ENCODE assay signal across 14 cellular contexts in genomic region chr12:75087656-75088055, GRCh38.
DNase-seq lines count a peak whose midpoint lies in the region; ATAC-seq and TF ChIP-seq lines count a peak whose summit lies in the region.
"Had no signal": no experiment of that assay in that cellular context is flagged by ENCODE, and none has a peak within 500 bp of the region (broad histone marks: within the 10 kb centered on the region; RNA-seq: fewer than 3 reads in every experiment).

No MANE protein-coding gene starts in this region.

- no peaks in the 10 kb centered on the region for H4K20me1 ChIP-seq in SK-N-SH (ENCODE audit: insufficient read depth)
- H4K20me1 ChIP-seq: BLaER1 treated with 17β-estradiol and CSF1 and Interleukin-3, amounts not matched to agents 10 nM and 100 nM had no signal

- no peak overlapping the region for H3K4me2 ChIP-seq in SK-N-SH
- H3K4me2 ChIP-seq: BLaER1 treated with 17β-estradiol and CSF1 and Interleukin-3, amounts not matched to agents 10 nM and 100 nM had no signal

- H2AFZ ChIP-seq in SK-N-SH (ENCODE audit: low read depth): no peak overlapping the region

- no peaks in the 10 kb centered on the region; the same call in 1 of the 2 replicates for H3K9me2 ChIP-seq in SK-N-SH

- no peaks in the 10 kb centered on the region for H3K79me2 ChIP-seq in SK-N-SH (ENCODE audit: insufficient read depth)

- TF ChIP-seq RAD21 in SK-N-SH (IDR thresholded peaks at IDR 0.05; ENCODE audit: low read length): peak; percentile 21

- H3K27me3 ChIP-seq in SK-N-SH (ENCODE audit: insufficient read depth): no peaks in the 10 kb centered on the region
- H3K27me3 ChIP-seq: BLaER1 treated with 17β-estradiol and CSF1 and Interleukin-3, amounts not matched to agents 10 nM and 100 nM had no signal

- H3K36me3 ChIP-seq in SK-N-SH (replicated peaks in 1 of 2; ENCODE audit: control insufficient read depth in 1 of 2, insufficient read depth in 2 of 2, low read length in 1 of 2): no peaks in the 10 kb centered on the region
- H3K36me3 ChIP-seq: BLaER1 treated with 17β-estradiol and CSF1 and Interleukin-3, amounts not matched to agents 10 nM and 100 nM; lower lobe of right lung; prostate gland had no signal

- no peaks in the 10 kb centered on the region; a peak in 1 of 4 replicates for H3K4me1 ChIP-seq in SK-N-SH (ENCODE audit: control insufficient read depth in 1 of 2, insufficient read depth in 2 of 2, low read depth in 1 of 2, low read length in 1 of 2)
- H3K4me1 ChIP-seq: BLaER1 treated with 17β-estradiol and CSF1 and Interleukin-3, amounts not matched to agents 10 nM and 100 nM; lower lobe of right lung; prostate gland had no signal

- POLR2A ChIA-PET in SK-N-SH (lab: Yijun Ruan, JAX): no interaction called here

- H3K9me3 ChIP-seq in SK-N-SH: no peaks in the 10 kb centered on the region
- H3K9me3 ChIP-seq: lower lobe of right lung, prostate gland had no signal

- no peak for TF ChIP-seq EP300 in SK-N-SH (IDR thresholded peaks at IDR 0.05; ENCODE audit: borderline replicate concordance in 1 of 2, low read depth in 1 of 2, low read length in 1 of 2)

- TF ChIP-seq CTCF in SK-N-SH (IDR thresholded peaks at IDR 0.05): peak; percentile 27; the same call in 1 of the 2 replicates

- no peak overlapping the region for H3K9ac ChIP-seq in SK-N-SH
- H3K9ac ChIP-seq: BLaER1 treated with 17β-estradiol and CSF1 and Interleukin-3, amounts not matched to agents 10 nM and 100 nM had no signal

- peak overlapping the region in 1 of 2 experiments; percentile 11; a peak in 1 of 4 replicates for H3K27ac ChIP-seq in SK-N-SH (ENCODE audit: low read depth in 2 of 2, low read length in 1 of 2)
- H3K27ac ChIP-seq: BLaER1 treated with 17β-estradiol and CSF1 and Interleukin-3, amounts not matched to agents 10 nM and 100 nM; lower lobe of right lung; prostate gland had no signal

- WGBS in SK-N-SH (ENCODE audit: low lambda C conversion rate): 0% methylated on average over 1 of the region's 1 CpG

- peak; percentile 33 for DNase-seq in D341Med (ENCODE audit: low spot score)
- DNase-seq in HT-29 (ENCODE audit: low spot score): peak; percentile 40
- no peak for DNase-seq in SK-N-SH
- DNase-seq in left colon: no peak
- no peak for DNase-seq in stimulated activated naive CD4-positive, alpha-beta T cell (lab: John Stamatoyannopoulos, UW)
- no peak for DNase-seq in inferior parietal cortex (ENCODE audit: extremely low spot score)
- no peak for DNase-seq in NOMO-1 (lab: John Stamatoyannopoulos, UW; ENCODE audit: unreplicated experiment in 2 of 2)
- DNase-seq: lower lobe of right lung, NCI-H510A treated with DMSO at 0.1 percent for 48 hours, T-helper 17 cell had no signal

- H3F3A ChIP-seq in SK-N-SH (replicated peaks; ENCODE audit: insufficient read depth): peaks cover 5% of the 10 kb centered on the region

- H3K4me3 ChIP-seq in SK-N-SH (ENCODE audit: low read depth in 2 of 2, low read length in 1 of 2): no peak overlapping the region
- H3K4me3 ChIP-seq: BLaER1 treated with 17β-estradiol and CSF1 and Interleukin-3, amounts not matched to agents 10 nM and 100 nM; K562; lower lobe of right lung; prostate gland had no signal

- peak; percentile 28 for ATAC-seq in left colon
- no peak for ATAC-seq in GM21360 (IDR thresholded peaks at IDR 0.05; ENCODE audit: unreplicated experiment)
- ATAC-seq: K562, T-helper 17 cell had no signal

- CTCF ChIA-PET in SK-N-SH (lab: Yijun Ruan, JAX): interaction anchor here (1.0 to 1.2 kb wide), 2 partner anchors 9 to 399 kb away, joined by 3 read pairs; no protein-coding TSS in a partner anchor

- intact Hi-C loops in left colon (cut with DNase I, micrococcal nuclease): no loop called here

TF ChIP-seq in SK-N-SH, 30 proteins besides CTCF, POLR2A, EP300 and RAD21:
- TF ChIP-seq SMC3 (IDR thresholded peaks at IDR 0.05; ENCODE audit: low read depth, low read length): no peak; the same call in 1 of the 2 replicates
- TF ChIP-seq YY1 (IDR thresholded peaks at IDR 0.05; ENCODE audit: low read depth): no peak
- TF ChIP-seq EZH2phosphoT487 (IDR thresholded peaks at IDR 0.05; ENCODE audit: borderline replicate concordance, low read depth): no peak
- no peak for TF ChIP-seq ZBTB33 (IDR thresholded peaks at IDR 0.05; ENCODE audit: borderline replicate concordance, low read depth)
- no peak for TF ChIP-seq NRF1 (IDR thresholded peaks at IDR 0.05; ENCODE audit: low read depth, low read length)
- TF ChIP-seq GABPA (IDR thresholded peaks at IDR 0.05; ENCODE audit: low read depth): no peak
- no peak for TF ChIP-seq POLR2AphosphoS5 (IDR thresholded peaks at IDR 0.05; ENCODE audit: low read depth, low read length)
- TF ChIP-seq TAF1 (IDR thresholded peaks at IDR 0.05; ENCODE audit: borderline replicate concordance, low read depth, low read length): no peak
- TF ChIP-seq JUND (IDR thresholded peaks at IDR 0.05): no peak
- TF ChIP-seq RCOR1 (IDR thresholded peaks at IDR 0.05; ENCODE audit: low read length): no peak
- TF ChIP-seq FOXM1 (IDR thresholded peaks at IDR 0.05; ENCODE audit: low read depth): no peak
- no peak for TF ChIP-seq CHD2 (IDR thresholded peaks at IDR 0.05; ENCODE audit: low read length, partially characterized antibody)
- no peak for TF ChIP-seq RFX5 (IDR thresholded peaks at IDR 0.05; ENCODE audit: low read length)
TF ChIP-seq in SK-N-SH: peak in this region for 0.

Comparison
In these comparisons a context has a peak if more than half of its experiments do, and no peak if none do; other contexts are left out.
1. DNase-seq: peak in D341Med (single experiment) and HT-29 (single experiment); none in SK-N-SH (single experiment), left colon (0 of 2), stimulated activated naive CD4-positive, alpha-beta T cell (0 of 6), inferior parietal cortex (single experiment) and NOMO-1 (0 of 2).